ENCODE assay signal across 14 cellular contexts in genomic region chr6:137432054-137432545, GRCh38.
DNase-seq lines count a peak whose midpoint lies in the region; ATAC-seq, FAIRE-seq and TF ChIP-seq lines count a peak whose summit lies in the region.
"Had no signal": no experiment of that assay in that cellular context is flagged by ENCODE, and none has a peak within 500 bp of the region (broad histone marks: within the 10 kb centered on the region; RNA-seq: fewer than 3 reads in every experiment).

No MANE protein-coding gene starts in this region.

- ATAC-seq in GM19328 (IDR thresholded peaks at IDR 0.05; ENCODE audit: unreplicated experiment) (peak; percentile 83), HG03039 (IDR thresholded peaks at IDR 0.05; ENCODE audit: unreplicated experiment) (peak; percentile 74), GM19455 (IDR thresholded peaks at IDR 0.05; ENCODE audit: unreplicated experiment) (no peak)

- in situ Hi-C loops in KBM-7 (cut with MboI; ENCODE audit: low pct_unique_long_range_greater_than_20kb, low sequenced_read_pairs), result no loop called here

- no peak for FAIRE-seq in H54 (lab: Jason Lieb, UNC)
- FAIRE-seq: endothelial cell of umbilical vein had no signal

- TF ChIP-seq POLR2A in H54 (IDR thresholded peaks at IDR 0.05; ENCODE audit: low read depth, low read length), result no peak

- DNase-seq in DMS 273 (lab: John Stamatoyannopoulos, UW; ENCODE audit: unreplicated experiment) (peak; percentile 94), NCI-H526 (lab: John Stamatoyannopoulos, UW) (peak; percentile 64 to 75), H54 (ENCODE audit: insufficient read length, low spot score) (no peak), KBM-7 (no peak), activated gamma-delta T cell treated with Interleukin-2 at 50 U/mL for 16 hours (no peak)
- DNase-seq: activated CD4-positive, alpha-beta T cell treated with anti-CD3 and anti-CD28 coated beads for 1 hour; GF-D8; mammary epithelial cell; MG63; NCI-H774 had no signal

Comparison
In these comparisons a context has a peak if more than half of its experiments do, and no peak if none do; other contexts are left out.
1. DNase-seq: peak in DMS 273 (single experiment) and NCI-H526 (2 of 2); none in H54 (single experiment), KBM-7 (single experiment) and activated gamma-delta T cell treated with Interleukin-2 at 50 U/mL for 16 hours (single experiment).